1 cellular context compared by ENCODE assay signal in the genomic region with DNA sequence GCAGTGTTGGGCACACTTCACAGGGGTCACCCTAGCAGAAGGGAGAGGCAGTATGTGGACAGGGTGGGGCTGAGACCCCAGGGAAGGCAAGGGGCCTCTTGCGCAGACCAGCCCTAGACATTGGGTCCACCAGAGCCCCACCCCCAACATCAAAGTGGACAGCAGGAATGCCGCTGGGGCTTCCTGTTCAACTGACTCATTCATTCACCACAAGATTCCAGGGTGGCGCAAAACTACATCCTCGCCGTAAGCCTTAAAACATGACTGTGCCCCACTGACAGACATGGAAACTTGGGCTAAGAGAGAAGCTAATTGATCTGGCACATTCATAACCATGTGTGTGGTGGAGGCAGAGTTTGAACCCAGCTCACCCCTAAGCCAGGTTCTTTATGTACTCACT.
TF ChIP-seq lines count a peak whose summit lies in the region.

No MANE protein-coding gene starts in this region.

TF ChIP-seq in HepG2, 621 proteins besides CTCF, POLR2A, EP300 and RAD21:
- TF ChIP-seq, protein P1, sequence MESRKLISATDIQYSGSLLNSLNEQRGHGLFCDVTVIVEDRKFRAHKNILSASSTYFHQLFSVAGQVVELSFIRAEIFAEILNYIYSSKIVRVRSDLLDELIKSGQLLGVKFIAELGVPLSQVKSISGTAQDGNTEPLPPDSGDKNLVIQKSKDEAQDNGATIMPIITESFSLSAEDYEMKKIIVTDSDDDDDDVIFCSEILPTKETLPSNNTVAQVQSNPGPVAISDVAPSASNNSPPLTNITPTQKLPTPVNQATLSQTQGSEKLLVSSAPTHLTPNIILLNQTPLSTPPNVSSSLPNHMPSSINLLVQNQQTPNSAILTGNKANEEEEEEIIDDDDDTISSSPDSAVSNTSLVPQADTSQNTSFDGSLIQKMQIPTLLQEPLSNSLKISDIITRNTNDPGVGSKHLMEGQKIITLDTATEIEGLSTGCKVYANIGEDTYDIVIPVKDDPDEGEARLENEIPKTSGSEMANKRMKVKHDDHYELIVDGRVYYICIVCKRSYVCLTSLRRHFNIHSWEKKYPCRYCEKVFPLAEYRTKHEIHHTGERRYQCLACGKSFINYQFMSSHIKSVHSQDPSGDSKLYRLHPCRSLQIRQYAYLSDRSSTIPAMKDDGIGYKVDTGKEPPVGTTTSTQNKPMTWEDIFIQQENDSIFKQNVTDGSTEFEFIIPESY (CRISPR knock-in tag; IDR thresholded peaks at IDR 0.05) = peak; percentile 49; the same call in 1 of the 2 replicates
- TF ChIP-seq FOXM1 (CRISPR knock-in tag; IDR thresholded peaks at IDR 0.05) = no peak
